In genomic region chr22:40855960-40856512, GRCh38 we compare ENCODE assay signal across 2 cellular contexts.
TF ChIP-seq lines count a peak whose summit lies in the region.

No MANE protein-coding gene starts in this region.

TF ChIP-seq in SK-N-SH, 30 proteins besides CTCF, POLR2A, EP300 and RAD21:
- no peak for TF ChIP-seq TEAD4 (IDR thresholded peaks at IDR 0.05; ENCODE audit: borderline replicate concordance, insufficient read depth)
- no peak for TF ChIP-seq RFX5 (IDR thresholded peaks at IDR 0.05; ENCODE audit: low read length)
- no peak for TF ChIP-seq USF1 (IDR thresholded peaks at IDR 0.05; ENCODE audit: borderline replicate concordance, low read depth)
- no peak for TF ChIP-seq RXRA (IDR thresholded peaks at IDR 0.05; ENCODE audit: borderline replicate concordance, low read depth)
- TF ChIP-seq ELF1 (IDR thresholded peaks at IDR 0.05): no peak
- TF ChIP-seq RCOR1 (IDR thresholded peaks at IDR 0.05; ENCODE audit: low read length): no peak
- no peak for TF ChIP-seq GABPA (IDR thresholded peaks at IDR 0.05; ENCODE audit: low read depth)
- TF ChIP-seq REST (IDR thresholded peaks at IDR 0.05; ENCODE audit: low read depth, low read length): no peak
- TF ChIP-seq SIN3A (IDR thresholded peaks at IDR 0.05; ENCODE audit: borderline replicate concordance, low read depth, low read length): no peak
- no peak for TF ChIP-seq MXI1 (IDR thresholded peaks at IDR 0.05; ENCODE audit: low read depth, low read length)
- TF ChIP-seq FOSL2 (IDR thresholded peaks at IDR 0.05; ENCODE audit: borderline replicate concordance, low read depth): no peak
- TF ChIP-seq TAF1 (IDR thresholded peaks at IDR 0.05; ENCODE audit: borderline replicate concordance, low read depth, low read length): no peak
- TF ChIP-seq JUND (IDR thresholded peaks at IDR 0.05): no peak
- no peak for TF ChIP-seq NFIC (IDR thresholded peaks at IDR 0.05; ENCODE audit: borderline replicate concordance)

TF ChIP-seq in HepG2, 621 proteins besides CTCF, POLR2A, EP300 and RAD21 (continues in another document):
- TF ChIP-seq MEF2D (CRISPR knock-in tag; IDR thresholded peaks at IDR 0.05): no peak
- no peak for TF ChIP-seq TRIM22 (IDR thresholded peaks at IDR 0.05)
- TF ChIP-seq ELF1 (CRISPR knock-in tag; IDR thresholded peaks at IDR 0.05): 0 out of 2 replicates have a peak, but pooled peaks have one; percentile 24
- 0 out of 2 replicates have a peak, but pooled peaks have one; percentile 21 for TF ChIP-seq ZNF775 (CRISPR knock-in tag; IDR thresholded peaks at IDR 0.05; ENCODE audit: borderline replicate concordance)
- peak; percentile 76; the same call in 1 of the 2 replicates for TF ChIP-seq ZSCAN30 (CRISPR knock-in tag; IDR thresholded peaks at IDR 0.05)
- peak; percentile 89 for TF ChIP-seq PRDM15 (CRISPR knock-in tag; IDR thresholded peaks at IDR 0.05)
- TF ChIP-seq RFX1 (IDR thresholded peaks at IDR 0.05): no peak
- TF ChIP-seq NR2C2 (CRISPR knock-in tag; IDR thresholded peaks at IDR 0.05; ENCODE audit: borderline replicate concordance): no peak
- TF ChIP-seq JDP2 (CRISPR knock-in tag; IDR thresholded peaks at IDR 0.05; ENCODE audit: borderline replicate concordance): no peak
- TF ChIP-seq RNF219 (CRISPR knock-in tag; IDR thresholded peaks at IDR 0.05): peak; percentile 57; the same call in 1 of the 2 replicates
- no peak for TF ChIP-seq EHMT2 (IDR thresholded peaks at IDR 0.05; ENCODE audit: borderline replicate concordance, low read depth, low read length)
- TF ChIP-seq PCBP2 (optimal IDR thresholded peaks at IDR 0.05; ENCODE audit: low read depth, low read length, poor library complexity, severe bottlenecking): no peak
- TF ChIP-seq ARID2 (CRISPR knock-in tag; IDR thresholded peaks at IDR 0.05; ENCODE audit: borderline replicate concordance): no peak
- no peak for TF ChIP-seq MXD3 (CRISPR knock-in tag; IDR thresholded peaks at IDR 0.05)
- TF ChIP-seq ZNF615 (CRISPR knock-in tag; IDR thresholded peaks at IDR 0.05; ENCODE audit: borderline replicate concordance): no peak
- no peak for TF ChIP-seq ZNF512 (CRISPR knock-in tag; IDR thresholded peaks at IDR 0.05)
- TF ChIP-seq NCOA1 (CRISPR knock-in tag; IDR thresholded peaks at IDR 0.05): no peak
- TF ChIP-seq CBX2 (IDR thresholded peaks at IDR 0.05; ENCODE audit: low read depth, low read length): no peak
- no peak for TF ChIP-seq CBX2 (CRISPR knock-in tag; IDR thresholded peaks at IDR 0.05; ENCODE audit: low read depth)
- TF ChIP-seq HDAC1 (CRISPR knock-in tag; IDR thresholded peaks at IDR 0.05): no peak
- peak; percentile 20; the same call in 1 of the 2 replicates for TF ChIP-seq ZNF691 (CRISPR knock-in tag; IDR thresholded peaks at IDR 0.05; ENCODE audit: borderline replicate concordance, low read depth)
- TF ChIP-seq BRF2 (CRISPR knock-in tag; IDR thresholded peaks at IDR 0.05): no peak
- no peak for TF ChIP-seq PHF20 (CRISPR knock-in tag; IDR thresholded peaks at IDR 0.05)
- no peak for TF ChIP-seq ZZZ3 (CRISPR knock-in tag; IDR thresholded peaks at IDR 0.05; ENCODE audit: borderline replicate concordance)
- TF ChIP-seq PAF1 (CRISPR knock-in tag; IDR thresholded peaks at IDR 0.05): no peak
- TF ChIP-seq PLSCR1 (CRISPR knock-in tag; IDR thresholded peaks at IDR 0.05; ENCODE audit: borderline replicate concordance): no peak
- 0 out of 2 replicates have a peak, but pooled peaks have one; percentile 18 for TF ChIP-seq ZNF598 (CRISPR knock-in tag; IDR thresholded peaks at IDR 0.05; ENCODE audit: borderline replicate concordance)
- TF ChIP-seq ZNF7 (CRISPR knock-in tag; IDR thresholded peaks at IDR 0.05): no peak
- no peak for TF ChIP-seq ZFP1 (CRISPR knock-in tag; IDR thresholded peaks at IDR 0.05)
- TF ChIP-seq ZNF296 (CRISPR knock-in tag; conservative IDR thresholded peaks at IDR 0.05): no peak
- TF ChIP-seq MXI1 (IDR thresholded peaks at IDR 0.05; ENCODE audit: borderline replicate concordance, low read depth, low read length): no peak
- TF ChIP-seq ATF1 (CRISPR knock-in tag; IDR thresholded peaks at IDR 0.05): no peak
- TF ChIP-seq ZNF407 (CRISPR knock-in tag; IDR thresholded peaks at IDR 0.05; ENCODE audit: not compliant biosample characterization): peak; percentile 84
- TF ChIP-seq ZNF235 (CRISPR knock-in tag; IDR thresholded peaks at IDR 0.05; ENCODE audit: borderline replicate concordance): 0 out of 2 replicates have a peak, but pooled peaks have one; percentile 2
